In genomic region chr7:34438436-34438835, GRCh38 we compare ENCODE assay signal across 22 cellular contexts.
"Had no signal": no experiment of that assay in that cellular context is flagged by ENCODE, and none has a peak within 500 bp of the region (broad histone marks: within the 10 kb centered on the region; RNA-seq: fewer than 3 reads in every experiment).

No MANE protein-coding gene starts in this region.

- DNase-seq: activated CD4-positive, alpha-beta memory T cell treated with anti-CD3 and anti-CD28 coated beads, Interleukin-2, amount 10 ng/mL, durations not matched to agents 7 days and 5 days; activated CD4-positive, alpha-beta T cell treated with anti-CD3 and anti-CD28 coated beads for 48 hours; activated CD4-positive, CD25-positive, alpha-beta regulatory T cell; activated CD8-positive, alpha-beta memory T cell treated with anti-CD3 and anti-CD28 coated beads, Interleukin-2, amount 10 ng/mL, durations not matched to agents 7 days and 5 days; activated naive CD4-positive, alpha-beta T cell; activated naive CD8-positive, alpha-beta T cell treated with anti-CD3 and anti-CD28 coated beads for 36 hours; amniotic stem cell; dorsolateral prefrontal cortex; endodermal cell; foreskin keratinocyte; left cardiac atrium; mesendoderm; naive thymus-derived CD8-positive, alpha-beta T cell; pancreas; right lobe of liver; small intestine; stimulated activated CD4-positive, alpha-beta T cell treated with anti-CD3 and anti-CD28 coated beads, Interleukin-4, amount 100 ng/mL, for 4 hours; T-helper 9 cell had no signal

- H3K4me2 ChIP-seq: hepatocyte had no signal

- FAIRE-seq: pancreas, small intestine had no signal

- H3K27me3 ChIP-seq: dorsolateral prefrontal cortex, foreskin keratinocyte, hepatocyte, pancreas, right lobe of liver had no signal

- ATAC-seq: activated CD8-positive, alpha-beta memory T cell treated with anti-CD3 and anti-CD28 coated beads, Interleukin-2, amount 10 ng/mL, durations not matched to agents 7 days and 5 days; foreskin keratinocyte; left cardiac atrium; naive thymus-derived CD8-positive, alpha-beta T cell; pancreas; right lobe of liver; stimulated activated memory B cell treated with anti-CD40 and anti-IgM and Interleukin-4, amounts not matched to agents 10 μg/mL and 1 μg/mL and 100 μg/mL, for 72 hours had no signal

- H3K4me1 ChIP-seq: foreskin keratinocyte, pancreas, right lobe of liver had no signal

- H3K79me2 ChIP-seq: hepatocyte had no signal

- H3K9me3 ChIP-seq: pancreas, right lobe of liver, thoracic aorta had no signal

- H3K36me3 ChIP-seq: pancreas, right lobe of liver, thoracic aorta had no signal

- H3K27ac ChIP-seq: dorsolateral prefrontal cortex, epithelial cell of prostate, foreskin keratinocyte, hepatocyte, pancreas, right lobe of liver, thoracic aorta had no signal

- H3K4me3 ChIP-seq: dorsolateral prefrontal cortex, hepatocyte, pancreas, right lobe of liver, thoracic aorta had no signal

- H2AFZ ChIP-seq: hepatocyte had no signal
